Comparison of ENCODE assay signal across 1 cellular context in the genomic region with DNA sequence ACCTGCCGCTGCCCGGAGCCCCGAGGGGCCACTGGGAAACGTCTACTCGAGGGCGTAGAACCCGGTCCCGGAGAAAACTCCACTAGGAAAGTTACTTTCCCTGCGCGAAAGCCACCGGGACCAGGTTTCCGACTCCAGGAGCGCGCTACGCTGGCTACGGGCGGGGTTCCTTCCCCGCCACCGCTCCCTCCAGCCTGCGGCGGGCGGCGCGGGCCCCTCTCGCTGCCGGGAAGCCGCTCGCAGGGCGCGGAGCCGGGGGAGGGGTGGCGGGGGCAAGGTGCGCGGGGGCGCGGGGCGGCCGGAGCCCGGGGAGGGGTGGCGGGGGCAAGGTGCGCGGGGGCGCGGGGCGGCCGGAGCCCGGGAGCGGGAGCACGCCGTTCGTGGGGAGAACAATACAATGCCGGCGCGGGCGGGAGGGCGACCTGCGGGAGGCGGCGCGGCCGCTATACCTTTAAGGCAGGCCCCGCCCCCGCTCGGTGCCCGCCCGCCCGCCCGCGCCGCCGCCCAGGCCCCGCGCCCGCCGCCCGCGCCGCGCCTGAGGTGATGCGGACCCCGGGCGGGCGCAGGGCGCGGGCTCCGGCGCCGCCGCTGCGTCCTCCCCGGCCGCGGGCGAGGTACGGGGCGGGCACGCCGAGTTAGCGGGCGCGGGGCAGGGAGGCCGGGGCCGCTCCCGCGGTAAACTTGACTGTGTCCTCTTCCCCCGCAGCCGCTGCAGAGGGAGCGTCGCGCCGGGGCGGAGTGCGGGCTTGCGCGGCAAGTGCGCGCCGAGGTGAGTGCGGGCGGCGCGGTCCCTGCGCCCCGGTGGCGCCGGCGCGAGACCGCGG.
TF ChIP-seq lines count a peak whose summit lies in the region.

No MANE protein-coding gene starts in this region.

TF ChIP-seq in GM12878, 131 proteins besides CTCF, POLR2A, EP300 and RAD21 (continued from another document):
- TF ChIP-seq, protein P1, sequence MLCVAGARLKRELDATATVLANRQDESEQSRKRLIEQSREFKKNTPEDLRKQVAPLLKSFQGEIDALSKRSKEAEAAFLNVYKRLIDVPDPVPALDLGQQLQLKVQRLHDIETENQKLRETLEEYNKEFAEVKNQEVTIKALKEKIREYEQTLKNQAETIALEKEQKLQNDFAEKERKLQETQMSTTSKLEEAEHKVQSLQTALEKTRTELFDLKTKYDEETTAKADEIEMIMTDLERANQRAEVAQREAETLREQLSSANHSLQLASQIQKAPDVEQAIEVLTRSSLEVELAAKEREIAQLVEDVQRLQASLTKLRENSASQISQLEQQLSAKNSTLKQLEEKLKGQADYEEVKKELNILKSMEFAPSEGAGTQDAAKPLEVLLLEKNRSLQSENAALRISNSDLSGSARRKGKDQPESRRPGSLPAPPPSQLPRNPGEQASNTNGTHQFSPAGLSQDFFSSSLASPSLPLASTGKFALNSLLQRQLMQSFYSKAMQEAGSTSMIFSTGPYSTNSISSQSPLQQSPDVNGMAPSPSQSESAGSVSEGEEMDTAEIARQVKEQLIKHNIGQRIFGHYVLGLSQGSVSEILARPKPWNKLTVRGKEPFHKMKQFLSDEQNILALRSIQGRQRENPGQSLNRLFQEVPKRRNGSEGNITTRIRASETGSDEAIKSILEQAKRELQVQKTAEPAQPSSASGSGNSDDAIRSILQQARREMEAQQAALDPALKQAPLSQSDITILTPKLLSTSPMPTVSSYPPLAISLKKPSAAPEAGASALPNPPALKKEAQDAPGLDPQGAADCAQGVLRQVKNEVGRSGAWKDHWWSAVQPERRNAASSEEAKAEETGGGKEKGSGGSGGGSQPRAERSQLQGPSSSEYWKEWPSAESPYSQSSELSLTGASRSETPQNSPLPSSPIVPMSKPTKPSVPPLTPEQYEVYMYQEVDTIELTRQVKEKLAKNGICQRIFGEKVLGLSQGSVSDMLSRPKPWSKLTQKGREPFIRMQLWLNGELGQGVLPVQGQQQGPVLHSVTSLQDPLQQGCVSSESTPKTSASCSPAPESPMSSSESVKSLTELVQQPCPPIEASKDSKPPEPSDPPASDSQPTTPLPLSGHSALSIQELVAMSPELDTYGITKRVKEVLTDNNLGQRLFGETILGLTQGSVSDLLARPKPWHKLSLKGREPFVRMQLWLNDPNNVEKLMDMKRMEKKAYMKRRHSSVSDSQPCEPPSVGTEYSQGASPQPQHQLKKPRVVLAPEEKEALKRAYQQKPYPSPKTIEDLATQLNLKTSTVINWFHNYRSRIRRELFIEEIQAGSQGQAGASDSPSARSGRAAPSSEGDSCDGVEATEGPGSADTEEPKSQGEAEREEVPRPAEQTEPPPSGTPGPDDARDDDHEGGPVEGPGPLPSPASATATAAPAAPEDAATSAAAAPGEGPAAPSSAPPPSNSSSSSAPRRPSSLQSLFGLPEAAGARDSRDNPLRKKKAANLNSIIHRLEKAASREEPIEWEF (IDR thresholded peaks at IDR 0.05; ENCODE audit: insufficient replicate concordance, low read depth, low read length), result no peak
- no peak for TF ChIP-seq NFYA (IDR thresholded peaks at IDR 0.05; ENCODE audit: borderline replicate concordance, low read depth, low read length)
- TF ChIP-seq EZH2 (IDR thresholded peaks at IDR 0.05; ENCODE audit: borderline replicate concordance, control insufficient read depth, low read depth, low read length), result no peak
- TF ChIP-seq, protein P2, sequence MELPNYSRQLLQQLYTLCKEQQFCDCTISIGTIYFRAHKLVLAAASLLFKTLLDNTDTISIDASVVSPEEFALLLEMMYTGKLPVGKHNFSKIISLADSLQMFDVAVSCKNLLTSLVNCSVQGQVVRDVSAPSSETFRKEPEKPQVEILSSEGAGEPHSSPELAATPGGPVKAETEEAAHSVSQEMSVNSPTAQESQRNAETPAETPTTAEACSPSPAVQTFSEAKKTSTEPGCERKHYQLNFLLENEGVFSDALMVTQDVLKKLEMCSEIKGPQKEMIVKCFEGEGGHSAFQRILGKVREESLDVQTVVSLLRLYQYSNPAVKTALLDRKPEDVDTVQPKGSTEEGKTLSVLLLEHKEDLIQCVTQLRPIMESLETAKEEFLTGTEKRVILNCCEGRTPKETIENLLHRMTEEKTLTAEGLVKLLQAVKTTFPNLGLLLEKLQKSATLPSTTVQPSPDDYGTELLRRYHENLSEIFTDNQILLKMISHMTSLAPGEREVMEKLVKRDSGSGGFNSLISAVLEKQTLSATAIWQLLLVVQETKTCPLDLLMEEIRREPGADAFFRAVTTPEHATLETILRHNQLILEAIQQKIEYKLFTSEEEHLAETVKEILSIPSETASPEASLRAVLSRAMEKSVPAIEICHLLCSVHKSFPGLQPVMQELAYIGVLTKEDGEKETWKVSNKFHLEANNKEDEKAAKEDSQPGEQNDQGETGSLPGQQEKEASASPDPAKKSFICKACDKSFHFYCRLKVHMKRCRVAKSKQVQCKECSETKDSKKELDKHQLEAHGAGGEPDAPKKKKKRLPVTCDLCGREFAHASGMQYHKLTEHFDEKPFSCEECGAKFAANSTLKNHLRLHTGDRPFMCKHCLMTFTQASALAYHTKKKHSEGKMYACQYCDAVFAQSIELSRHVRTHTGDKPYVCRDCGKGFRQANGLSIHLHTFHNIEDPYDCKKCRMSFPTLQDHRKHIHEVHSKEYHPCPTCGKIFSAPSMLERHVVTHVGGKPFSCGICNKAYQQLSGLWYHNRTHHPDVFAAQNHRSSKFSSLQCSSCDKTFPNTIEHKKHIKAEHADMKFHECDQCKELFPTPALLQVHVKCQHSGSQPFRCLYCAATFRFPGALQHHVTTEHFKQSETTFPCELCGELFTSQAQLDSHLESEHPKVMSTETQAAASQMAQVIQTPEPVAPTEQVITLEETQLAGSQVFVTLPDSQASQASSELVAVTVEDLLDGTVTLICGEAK (IDR thresholded peaks at IDR 0.05; ENCODE audit: borderline replicate concordance), result no peak
- TF ChIP-seq TCF7 (IDR thresholded peaks at IDR 0.05; ENCODE audit: borderline replicate concordance), result no peak
- no peak for TF ChIP-seq TCF12 (IDR thresholded peaks at IDR 0.05; ENCODE audit: low read depth, low read length)
- peak in 1 of 2 experiments; percentile 48; a peak in 1 of 4 replicates for TF ChIP-seq BHLHE40 (IDR thresholded peaks at IDR 0.05; ENCODE audit: borderline replicate concordance in 1 of 2, low read depth in 2 of 2, low read length in 1 of 2)
- TF ChIP-seq, protein P3, sequence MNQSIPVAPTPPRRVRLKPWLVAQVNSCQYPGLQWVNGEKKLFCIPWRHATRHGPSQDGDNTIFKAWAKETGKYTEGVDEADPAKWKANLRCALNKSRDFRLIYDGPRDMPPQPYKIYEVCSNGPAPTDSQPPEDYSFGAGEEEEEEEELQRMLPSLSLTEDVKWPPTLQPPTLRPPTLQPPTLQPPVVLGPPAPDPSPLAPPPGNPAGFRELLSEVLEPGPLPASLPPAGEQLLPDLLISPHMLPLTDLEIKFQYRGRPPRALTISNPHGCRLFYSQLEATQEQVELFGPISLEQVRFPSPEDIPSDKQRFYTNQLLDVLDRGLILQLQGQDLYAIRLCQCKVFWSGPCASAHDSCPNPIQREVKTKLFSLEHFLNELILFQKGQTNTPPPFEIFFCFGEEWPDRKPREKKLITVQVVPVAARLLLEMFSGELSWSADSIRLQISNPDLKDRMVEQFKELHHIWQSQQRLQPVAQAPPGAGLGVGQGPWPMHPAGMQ (IDR thresholded peaks at IDR 0.05; ENCODE audit: borderline replicate concordance), result no peak
- TF ChIP-seq, protein P4, sequence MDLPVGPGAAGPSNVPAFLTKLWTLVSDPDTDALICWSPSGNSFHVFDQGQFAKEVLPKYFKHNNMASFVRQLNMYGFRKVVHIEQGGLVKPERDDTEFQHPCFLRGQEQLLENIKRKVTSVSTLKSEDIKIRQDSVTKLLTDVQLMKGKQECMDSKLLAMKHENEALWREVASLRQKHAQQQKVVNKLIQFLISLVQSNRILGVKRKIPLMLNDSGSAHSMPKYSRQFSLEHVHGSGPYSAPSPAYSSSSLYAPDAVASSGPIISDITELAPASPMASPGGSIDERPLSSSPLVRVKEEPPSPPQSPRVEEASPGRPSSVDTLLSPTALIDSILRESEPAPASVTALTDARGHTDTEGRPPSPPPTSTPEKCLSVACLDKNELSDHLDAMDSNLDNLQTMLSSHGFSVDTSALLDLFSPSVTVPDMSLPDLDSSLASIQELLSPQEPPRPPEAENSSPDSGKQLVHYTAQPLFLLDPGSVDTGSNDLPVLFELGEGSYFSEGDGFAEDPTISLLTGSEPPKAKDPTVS (IDR thresholded peaks at IDR 0.05; ENCODE audit: low read depth, low read length), result no peak
- TF ChIP-seq EGR1 (IDR thresholded peaks at IDR 0.05; ENCODE audit: borderline replicate concordance in 1 of 2, low read depth in 2 of 2, low read length in 2 of 2), result 0 out of 3 replicates have a peak, but pooled peaks of 1 of the 2 experiments have one; percentile 31
- TF ChIP-seq TCF3 (IDR thresholded peaks at IDR 0.05; ENCODE audit: borderline replicate concordance, insufficient read depth, low read depth, low read length), result no peak
- peak; percentile 31; the same call in 1 of the 2 replicates for TF ChIP-seq NR2F1 (conservative IDR thresholded peaks at IDR 0.05)
- TF ChIP-seq, protein P5, sequence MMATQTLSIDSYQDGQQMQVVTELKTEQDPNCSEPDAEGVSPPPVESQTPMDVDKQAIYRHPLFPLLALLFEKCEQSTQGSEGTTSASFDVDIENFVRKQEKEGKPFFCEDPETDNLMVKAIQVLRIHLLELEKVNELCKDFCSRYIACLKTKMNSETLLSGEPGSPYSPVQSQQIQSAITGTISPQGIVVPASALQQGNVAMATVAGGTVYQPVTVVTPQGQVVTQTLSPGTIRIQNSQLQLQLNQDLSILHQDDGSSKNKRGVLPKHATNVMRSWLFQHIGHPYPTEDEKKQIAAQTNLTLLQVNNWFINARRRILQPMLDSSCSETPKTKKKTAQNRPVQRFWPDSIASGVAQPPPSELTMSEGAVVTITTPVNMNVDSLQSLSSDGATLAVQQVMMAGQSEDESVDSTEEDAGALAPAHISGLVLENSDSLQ (IDR thresholded peaks at IDR 0.05), result no peak
- TF ChIP-seq ZBED1 (IDR thresholded peaks at IDR 0.05; ENCODE audit: borderline replicate concordance), result no peak
- no peak for TF ChIP-seq JUNB (IDR thresholded peaks at IDR 0.05)
- peak; percentile 17 for TF ChIP-seq RELA (IDR thresholded peaks at IDR 0.05; ENCODE audit: borderline replicate concordance, partially characterized antibody)
- TF ChIP-seq, protein P6, sequence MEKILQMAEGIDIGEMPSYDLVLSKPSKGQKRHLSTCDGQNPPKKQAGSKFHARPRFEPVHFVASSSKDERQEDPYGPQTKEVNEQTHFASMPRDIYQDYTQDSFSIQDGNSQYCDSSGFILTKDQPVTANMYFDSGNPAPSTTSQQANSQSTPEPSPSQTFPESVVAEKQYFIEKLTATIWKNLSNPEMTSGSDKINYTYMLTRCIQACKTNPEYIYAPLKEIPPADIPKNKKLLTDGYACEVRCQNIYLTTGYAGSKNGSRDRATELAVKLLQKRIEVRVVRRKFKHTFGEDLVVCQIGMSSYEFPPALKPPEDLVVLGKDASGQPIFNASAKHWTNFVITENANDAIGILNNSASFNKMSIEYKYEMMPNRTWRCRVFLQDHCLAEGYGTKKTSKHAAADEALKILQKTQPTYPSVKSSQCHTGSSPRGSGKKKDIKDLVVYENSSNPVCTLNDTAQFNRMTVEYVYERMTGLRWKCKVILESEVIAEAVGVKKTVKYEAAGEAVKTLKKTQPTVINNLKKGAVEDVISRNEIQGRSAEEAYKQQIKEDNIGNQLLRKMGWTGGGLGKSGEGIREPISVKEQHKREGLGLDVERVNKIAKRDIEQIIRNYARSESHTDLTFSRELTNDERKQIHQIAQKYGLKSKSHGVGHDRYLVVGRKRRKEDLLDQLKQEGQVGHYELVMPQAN (conservative IDR thresholded peaks at IDR 0.05), result 0 out of 2 replicates have a peak, but pooled peaks have one; percentile 29
- no peak for TF ChIP-seq PML (IDR thresholded peaks at IDR 0.05; ENCODE audit: low read length)
- TF ChIP-seq PAX8 (IDR thresholded peaks at IDR 0.05), result no peak
- TF ChIP-seq CBX3 (IDR thresholded peaks at IDR 0.05; ENCODE audit: borderline replicate concordance, low read depth), result no peak
- TF ChIP-seq, protein P7, sequence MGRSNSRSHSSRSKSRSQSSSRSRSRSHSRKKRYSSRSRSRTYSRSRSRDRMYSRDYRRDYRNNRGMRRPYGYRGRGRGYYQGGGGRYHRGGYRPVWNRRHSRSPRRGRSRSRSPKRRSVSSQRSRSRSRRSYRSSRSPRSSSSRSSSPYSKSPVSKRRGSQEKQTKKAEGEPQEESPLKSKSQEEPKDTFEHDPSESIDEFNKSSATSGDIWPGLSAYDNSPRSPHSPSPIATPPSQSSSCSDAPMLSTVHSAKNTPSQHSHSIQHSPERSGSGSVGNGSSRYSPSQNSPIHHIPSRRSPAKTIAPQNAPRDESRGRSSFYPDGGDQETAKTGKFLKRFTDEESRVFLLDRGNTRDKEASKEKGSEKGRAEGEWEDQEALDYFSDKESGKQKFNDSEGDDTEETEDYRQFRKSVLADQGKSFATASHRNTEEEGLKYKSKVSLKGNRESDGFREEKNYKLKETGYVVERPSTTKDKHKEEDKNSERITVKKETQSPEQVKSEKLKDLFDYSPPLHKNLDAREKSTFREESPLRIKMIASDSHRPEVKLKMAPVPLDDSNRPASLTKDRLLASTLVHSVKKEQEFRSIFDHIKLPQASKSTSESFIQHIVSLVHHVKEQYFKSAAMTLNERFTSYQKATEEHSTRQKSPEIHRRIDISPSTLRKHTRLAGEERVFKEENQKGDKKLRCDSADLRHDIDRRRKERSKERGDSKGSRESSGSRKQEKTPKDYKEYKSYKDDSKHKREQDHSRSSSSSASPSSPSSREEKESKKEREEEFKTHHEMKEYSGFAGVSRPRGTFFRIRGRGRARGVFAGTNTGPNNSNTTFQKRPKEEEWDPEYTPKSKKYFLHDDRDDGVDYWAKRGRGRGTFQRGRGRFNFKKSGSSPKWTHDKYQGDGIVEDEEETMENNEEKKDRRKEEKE (IDR thresholded peaks at IDR 0.05), result no peak
- no peak; the same call in 1 of the 2 replicates for TF ChIP-seq RB1 (IDR thresholded peaks at IDR 0.05; ENCODE audit: borderline replicate concordance)
